ENCODE assay signal across 2 cellular contexts in genomic region chr4:2371765-2372487, GRCh38.
TF ChIP-seq lines count a peak whose summit lies in the region.

No MANE protein-coding gene starts in this region.

TF ChIP-seq in IMR-90, 13 proteins besides CTCF, POLR2A, EP300 and RAD21 (continued from another document):
- TF ChIP-seq BHLHE40 (IDR thresholded peaks at IDR 0.05; ENCODE audit: low read depth, low read length) (no peak), MAFK (IDR thresholded peaks at IDR 0.05; ENCODE audit: low read depth, low read length) (no peak), MAZ (IDR thresholded peaks at IDR 0.05; ENCODE audit: borderline replicate concordance, low read depth, low read length) (no peak), NFE2L2 (IDR thresholded peaks at IDR 0.05; ENCODE audit: low read depth, low read length) (no peak), FOS (IDR thresholded peaks at IDR 0.05; ENCODE audit: low read depth, low read length) (no peak), ELK1 (IDR thresholded peaks at IDR 0.05; ENCODE audit: borderline replicate concordance, low read depth, low read length) (no peak), SMC3 (IDR thresholded peaks at IDR 0.05; ENCODE audit: low read depth, low read length) (no peak), USF2 (IDR thresholded peaks at IDR 0.05; ENCODE audit: low read depth, low read length) (no peak), CEBPB (IDR thresholded peaks at IDR 0.05; ENCODE audit: low read depth, low read length) (no peak), RCOR1 (IDR thresholded peaks at IDR 0.05; ENCODE audit: insufficient replicate concordance, low read length) (no peak), MXI1 (IDR thresholded peaks at IDR 0.05; ENCODE audit: borderline replicate concordance, low read depth, low read length) (no peak)

TF ChIP-seq in SK-N-SH treated with all-trans-retinoic acid at 6 μM for 48 hours, 23 proteins besides CTCF, POLR2A, EP300 and RAD21 (continued from another document):
- TF ChIP-seq POU6F1 (CRISPR knock-in tag; IDR thresholded peaks at IDR 0.05; ENCODE audit: borderline replicate concordance, low read depth) (no peak), TSHZ2 (CRISPR knock-in tag; IDR thresholded peaks at IDR 0.05) (no peak), ZC3H10 (CRISPR knock-in tag; IDR thresholded peaks at IDR 0.05) (no peak), CSRNP3 (CRISPR knock-in tag; IDR thresholded peaks at IDR 0.05) (no peak), ZNF8 (CRISPR knock-in tag; IDR thresholded peaks at IDR 0.05) (no peak), OSR1 (CRISPR knock-in tag; IDR thresholded peaks at IDR 0.05) (no peak), ZFP3 (CRISPR knock-in tag; IDR thresholded peaks at IDR 0.05) (no peak), SNAI2 (CRISPR knock-in tag; IDR thresholded peaks at IDR 0.05) (no peak), GLIS3 (CRISPR knock-in tag; IDR thresholded peaks at IDR 0.05) (no peak), TCF4 (CRISPR knock-in tag; IDR thresholded peaks at IDR 0.05; ENCODE audit: borderline replicate concordance) (no peak), ESRRG (CRISPR knock-in tag; IDR thresholded peaks at IDR 0.05) (no peak), ZFP30 (CRISPR knock-in tag; IDR thresholded peaks at IDR 0.05) (no peak), ZNF70 (CRISPR knock-in tag; IDR thresholded peaks at IDR 0.05) (no peak), ISL1 (CRISPR knock-in tag; IDR thresholded peaks at IDR 0.05) (no peak)
